In genomic region chr1:94063379-94063778, GRCh38 we compare ENCODE assay signal across 8 cellular contexts. TPM values are rescaled to one million over a fixed set of nuclear protein-coding genes. Genes with fewer than 3 reads are reported as not detected.
DNase-seq lines count a peak whose midpoint lies in the region; ATAC-seq, FAIRE-seq and TF ChIP-seq lines count a peak whose summit lies in the region.

No MANE protein-coding gene starts in this region.

- H3K4me1 ChIP-seq in endodermal cell (ENCODE audit: control insufficient read depth, insufficient read depth, low read length), result peaks cover 7% of the 10 kb centered on the region

- TF ChIP-seq POLR2A in H54 (IDR thresholded peaks at IDR 0.05; ENCODE audit: low read depth, low read length), result no peak

- H3K36me3 ChIP-seq in endodermal cell (ENCODE audit: control insufficient read depth, insufficient read depth, low read length), result no peaks in the 10 kb centered on the region

- H3K27ac ChIP-seq in endodermal cell (ENCODE audit: low read depth, low read length), result no peak overlapping the region

- no peak overlapping the region for H3K4me3 ChIP-seq in endodermal cell (ENCODE audit: low read length)

- no peaks in the 10 kb centered on the region for H3K27me3 ChIP-seq in endodermal cell (ENCODE audit: control insufficient read depth, insufficient read depth, low read length, poor library complexity, severe bottlenecking)

- no peaks in the 10 kb centered on the region for H3K36me3 Mint-ChIP-seq in endodermal cell (ENCODE audit: low read depth)
- H3K36me3 Mint-ChIP-seq in nephron (ENCODE audit: low read depth), result no peaks in the 10 kb centered on the region

- no peak for ATAC-seq in GM21381 (IDR thresholded peaks at IDR 0.05; ENCODE audit: unreplicated experiment)

- WGBS in endodermal cell (ENCODE audit: insufficient coverage in 1 of 2, insufficient read length in 1 of 2), 2 experiments, result 50 to 69% methylated on average over 3 to 5 of the region's 5 CpGs

- no peaks in the 10 kb centered on the region for H3K9me3 ChIP-seq in endodermal cell (ENCODE audit: control insufficient read depth, low read length)

- peak; percentile 34 for DNase-seq in COLO668 (lab: John Stamatoyannopoulos, UW; ENCODE audit: unreplicated experiment)
- peak; percentile 23 for DNase-seq in NCI-H1694 treated with DMSO at 0.1 percent for 48 hours (lab: John Stamatoyannopoulos, UW)
- peak; percentile 69 for DNase-seq in endodermal cell
- no peak for DNase-seq in superior temporal gyrus (ENCODE audit: extremely low spot score)
- DNase-seq in HuH-7.5 (ENCODE audit: low spot score), result no peak
- DNase-seq in H54 (ENCODE audit: insufficient read length, low spot score), result no peak

- H3K27ac Mint-ChIP-seq in endodermal cell (no peak overlapping the region), nephron (peak overlapping the region; percentile 65 to 96 (median 78))

- no peak for FAIRE-seq in H54 (lab: Jason Lieb, UNC)

- no peak overlapping the region for H3K9ac ChIP-seq in endodermal cell (ENCODE audit: extremely low read depth, low read length, poor library complexity, severe bottlenecking)

- TF ChIP-seq CTCF in endodermal cell (conservative IDR thresholded peaks at IDR 0.05) (peak; percentile 68), nephron (IDR thresholded peaks at IDR 0.05; ENCODE audit: unreplicated experiment in 3 of 3) (peak; percentile 52 to 55 (median 53))

- H3K27me3 Mint-ChIP-seq in endodermal cell (ENCODE audit: insufficient read depth) (no peaks in the 10 kb centered on the region), nephron (ENCODE audit: low read depth) (peaks cover 9% of the 10 kb centered on the region)

- no peak overlapping the region for H3K4me3 Mint-ChIP-seq in endodermal cell
- no peak overlapping the region for H3K4me3 Mint-ChIP-seq in nephron

- H3K9me3 Mint-ChIP-seq in endodermal cell (no peaks in the 10 kb centered on the region), nephron (no peaks in the 10 kb centered on the region)

- H3K4me1 Mint-ChIP-seq in endodermal cell (peaks cover 50% of the 10 kb centered on the region), nephron (peaks cover 40% of the 10 kb centered on the region)

RNA-seq across cellular contexts. Expression of gene ABCA4, which starts 57.6 kb away (rescaled TPM):
- 1 to 10 TPM; 1.6 to 1.7 TPM for total RNA-seq in endodermal cell
- polyA plus RNA-seq in endodermal cell (2013, experiment 1 of 2), result 0.61 TPM
- polyA plus RNA-seq in endodermal cell (2013, experiment 2 of 2), result 0.54 TPM

Comparison
In these comparisons a context has a peak if more than half of its experiments do, and no peak if none do; other contexts are left out.
1. DNase-seq: peak in COLO668 (single experiment), NCI-H1694 treated with DMSO at 0.1 percent for 48 hours (single experiment) and endodermal cell (single experiment); none in superior temporal gyrus (single experiment), HuH-7.5 (single experiment) and H54 (single experiment).